In genomic region chr2:71154798-71155197, GRCh38 we compare ENCODE assay signal across 8 cellular contexts.
DNase-seq lines count a peak whose midpoint lies in the region; ATAC-seq and TF ChIP-seq lines count a peak whose summit lies in the region.

No MANE protein-coding gene starts in this region.

- peaks cover 16 to 23% of the 10 kb centered on the region in 2 donors for H3K27me3 Mint-ChIP-seq in effector memory CD8-positive, alpha-beta T cell
- peaks cover 3% of the 10 kb centered on the region for H3K27me3 Mint-ChIP-seq in T-helper 2 cell treated with Interferon-gamma antibody and Interleukin-4, amounts not matched to agents 5 μg/mL and 100 μg/mL, for 36 hours (ENCODE audit: low read depth)

- TF ChIP-seq CTCF in GM10266 (IDR thresholded peaks at IDR 0.05; ENCODE audit: control insufficient read depth, insufficient read depth, low read depth, missing control alignments): peak; percentile 63

- peaks cover 7 to 8% of the 10 kb centered on the region in 2 donors for H3K4me1 Mint-ChIP-seq in effector memory CD8-positive, alpha-beta T cell (ENCODE audit: low read depth in 2 of 2)
- peaks cover 6% of the 10 kb centered on the region for H3K4me1 Mint-ChIP-seq in T-helper 2 cell treated with Interferon-gamma antibody and Interleukin-4, amounts not matched to agents 5 μg/mL and 100 μg/mL, for 36 hours (ENCODE audit: low read depth)

- H3K4me3 Mint-ChIP-seq in effector memory CD8-positive, alpha-beta T cell: no peak overlapping the region
- H3K4me3 Mint-ChIP-seq in T-helper 2 cell treated with Interferon-gamma antibody and Interleukin-4, amounts not matched to agents 5 μg/mL and 100 μg/mL, for 36 hours: no peak overlapping the region

- H3K27ac Mint-ChIP-seq in effector memory CD8-positive, alpha-beta T cell: no peak overlapping the region
- no peak overlapping the region for H3K27ac Mint-ChIP-seq in T-helper 2 cell treated with Interferon-gamma antibody and Interleukin-4, amounts not matched to agents 5 μg/mL and 100 μg/mL, for 36 hours

- H3K36me3 Mint-ChIP-seq in effector memory CD8-positive, alpha-beta T cell (ENCODE audit: insufficient read depth): peaks cover 3% of the 10 kb centered on the region
- H3K36me3 Mint-ChIP-seq in T-helper 2 cell treated with Interferon-gamma antibody and Interleukin-4, amounts not matched to agents 5 μg/mL and 100 μg/mL, for 36 hours (ENCODE audit: low read depth): peaks cover 5% of the 10 kb centered on the region

- H3K9me3 Mint-ChIP-seq in effector memory CD8-positive, alpha-beta T cell: no peaks in the 10 kb centered on the region
- no peaks in the 10 kb centered on the region for H3K9me3 Mint-ChIP-seq in T-helper 2 cell treated with Interferon-gamma antibody and Interleukin-4, amounts not matched to agents 5 μg/mL and 100 μg/mL, for 36 hours

- DNase-seq in GM10266 (ENCODE audit: extremely low spot score) (peak; percentile 73), NCI-H146 (lab: John Stamatoyannopoulos, UW) (peak; percentile 33), NCI-H1436 treated with DMSO at 0.1 percent for 48 hours (lab: John Stamatoyannopoulos, UW) (no peak), NCI-H2081 (lab: John Stamatoyannopoulos, UW) (no peak), NCI-H2107 treated with DMSO at 0.1 percent for 48 hours (lab: John Stamatoyannopoulos, UW; ENCODE audit: unreplicated experiment) (no peak)
- DNase-seq in effector memory CD8-positive, alpha-beta T cell: no peak
- DNase-seq in T-helper 2 cell treated with Interferon-gamma antibody and Interleukin-4, amounts not matched to agents 5 μg/mL and 100 μg/mL, for 36 hours (ENCODE audit: low spot score): no peak

- ATAC-seq in GM21619 (IDR thresholded peaks at IDR 0.05; ENCODE audit: unreplicated experiment): peak; percentile 76
- ATAC-seq in effector memory CD8-positive, alpha-beta T cell (replicated peaks): peak; percentile 24

Comparison
In these comparisons a context has a peak if more than half of its experiments do, and no peak if none do; other contexts are left out.
1. DNase-seq: peak in GM10266 (single experiment) and NCI-H146 (single experiment); none in effector memory CD8-positive, alpha-beta T cell (0 of 3), T-helper 2 cell treated with Interferon-gamma antibody and Interleukin-4, amounts not matched to agents 5 μg/mL and 100 μg/mL, for 36 hours (single experiment), NCI-H1436 treated with DMSO at 0.1 percent for 48 hours (single experiment), NCI-H2081 (0 of 2) and NCI-H2107 treated with DMSO at 0.1 percent for 48 hours (single experiment).